Comparison of ENCODE assay signal across 2 cellular contexts in the genomic region with DNA sequence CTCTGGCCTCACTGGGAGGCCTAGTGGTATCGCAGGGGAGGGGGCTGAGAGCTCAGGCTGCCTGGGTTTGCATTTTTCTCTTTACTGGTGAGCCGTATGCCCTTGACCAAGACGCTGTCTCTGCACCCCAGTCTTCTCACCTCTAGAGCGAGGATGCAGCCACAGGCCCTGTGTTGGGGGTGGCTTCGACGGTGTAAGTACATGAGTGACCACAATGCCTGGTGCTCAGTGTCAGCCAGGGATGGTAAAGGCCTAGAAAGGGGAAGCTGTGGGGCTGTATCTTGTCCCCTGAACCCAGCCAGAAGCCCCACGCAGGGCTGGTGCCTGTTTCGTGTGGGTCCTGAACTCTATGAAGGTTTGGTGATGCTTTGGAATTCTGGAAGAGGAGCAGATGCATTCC.
TF ChIP-seq lines count a peak whose summit lies in the region.

No MANE protein-coding gene starts in this region.

TF ChIP-seq in A549, 52 proteins besides CTCF, POLR2A, EP300 and RAD21 (continued from another document):
- TF ChIP-seq, protein P1, sequence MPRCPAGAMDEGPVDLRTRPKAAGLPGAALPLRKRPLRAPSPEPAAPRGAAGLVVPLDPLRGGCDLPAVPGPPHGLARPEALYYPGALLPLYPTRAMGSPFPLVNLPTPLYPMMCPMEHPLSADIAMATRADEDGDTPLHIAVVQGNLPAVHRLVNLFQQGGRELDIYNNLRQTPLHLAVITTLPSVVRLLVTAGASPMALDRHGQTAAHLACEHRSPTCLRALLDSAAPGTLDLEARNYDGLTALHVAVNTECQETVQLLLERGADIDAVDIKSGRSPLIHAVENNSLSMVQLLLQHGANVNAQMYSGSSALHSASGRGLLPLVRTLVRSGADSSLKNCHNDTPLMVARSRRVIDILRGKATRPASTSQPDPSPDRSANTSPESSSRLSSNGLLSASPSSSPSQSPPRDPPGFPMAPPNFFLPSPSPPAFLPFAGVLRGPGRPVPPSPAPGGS (IDR thresholded peaks at IDR 0.05) = no peak
- TF ChIP-seq FOXS1 (CRISPR knock-in tag; IDR thresholded peaks at IDR 0.05) = no peak
- no peak for TF ChIP-seq HEYL (CRISPR knock-in tag; IDR thresholded peaks at IDR 0.05)

TF ChIP-seq in GM23338, 12 proteins besides CTCF, POLR2A, EP300 and RAD21 (continued from another document):
- TF ChIP-seq, protein P2, sequence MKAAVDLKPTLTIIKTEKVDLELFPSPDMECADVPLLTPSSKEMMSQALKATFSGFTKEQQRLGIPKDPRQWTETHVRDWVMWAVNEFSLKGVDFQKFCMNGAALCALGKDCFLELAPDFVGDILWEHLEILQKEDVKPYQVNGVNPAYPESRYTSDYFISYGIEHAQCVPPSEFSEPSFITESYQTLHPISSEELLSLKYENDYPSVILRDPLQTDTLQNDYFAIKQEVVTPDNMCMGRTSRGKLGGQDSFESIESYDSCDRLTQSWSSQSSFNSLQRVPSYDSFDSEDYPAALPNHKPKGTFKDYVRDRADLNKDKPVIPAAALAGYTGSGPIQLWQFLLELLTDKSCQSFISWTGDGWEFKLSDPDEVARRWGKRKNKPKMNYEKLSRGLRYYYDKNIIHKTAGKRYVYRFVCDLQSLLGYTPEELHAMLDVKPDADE (IDR thresholded peaks at IDR 0.05) = no peak
- TF ChIP-seq JUNB (IDR thresholded peaks at IDR 0.05; ENCODE audit: unreplicated experiment) = no peak
- TF ChIP-seq EZH2 (IDR thresholded peaks at IDR 0.05; ENCODE audit: low read depth, unreplicated experiment) = no peak
- TF ChIP-seq ZNF331 (CRISPR knock-in tag; IDR thresholded peaks at IDR 0.05; ENCODE audit: low read depth) = no peak
